Comparison of ENCODE assay signal across 9 cellular contexts in genomic region chr2:112048887-112049286, GRCh38. TPM values are rescaled to one million over a fixed set of nuclear protein-coding genes. Genes with fewer than 3 reads are reported as not detected.
DNase-seq lines count a peak whose midpoint lies in the region; ATAC-seq, FAIRE-seq and TF ChIP-seq lines count a peak whose summit lies in the region.
"Had no signal": no experiment of that assay in that cellular context is flagged by ENCODE, and none has a peak within 500 bp of the region (broad histone marks: within the 10 kb centered on the region; RNA-seq: fewer than 3 reads in every experiment).

No MANE protein-coding gene starts in this region.

- no peak overlapping the region for H3K27ac ChIP-seq in esophagus muscularis mucosa (replicated peaks in 1 of 4)

- peaks cover 4% of the 10 kb centered on the region for H3K27me3 Mint-ChIP-seq in nephron (ENCODE audit: low read depth)
- H3K27me3 Mint-ChIP-seq: stimulated activated naive CD8-positive, alpha-beta T cell treated with anti-CD3 and anti-CD28 coated beads, Interleukin-15, Interleukin-2, amounts not matched to agents 100 ng/mL and 50 ng/mL, for 24 hours had no signal

- H3K4me1 Mint-ChIP-seq in nephron, result peaks cover 5% of the 10 kb centered on the region

- no peak overlapping the region for H3K4me3 ChIP-seq in esophagus muscularis mucosa

- peaks cover 7 to 23% (median 15%) of the 10 kb centered on the region in 4 donors for H3K4me1 ChIP-seq in esophagus muscularis mucosa

- no peaks in the 10 kb centered on the region for H3K36me3 ChIP-seq in esophagus muscularis mucosa

- peaks cover 16% of the 10 kb centered on the region for H3K36me3 Mint-ChIP-seq in nephron (ENCODE audit: low read depth)

- H3K9me3 Mint-ChIP-seq in nephron, result peaks cover 24% of the 10 kb centered on the region
- H3K9me3 Mint-ChIP-seq: stimulated activated naive CD8-positive, alpha-beta T cell treated with anti-CD3 and anti-CD28 coated beads, Interleukin-15, Interleukin-2, amounts not matched to agents 100 ng/mL and 50 ng/mL, for 24 hours had no signal

- H3K27me3 ChIP-seq in esophagus muscularis mucosa, result no peaks in the 10 kb centered on the region

- intact Hi-C loops in esophagus muscularis mucosa (cut with DNase I), result no loop called here

- H3K27ac Mint-ChIP-seq in nephron, result no peak overlapping the region
- H3K27ac Mint-ChIP-seq: stimulated activated naive CD8-positive, alpha-beta T cell treated with anti-CD3 and anti-CD28 coated beads, Interleukin-15, Interleukin-2, amounts not matched to agents 100 ng/mL and 50 ng/mL, for 24 hours had no signal

- no peak overlapping the region for H3K4me3 Mint-ChIP-seq in nephron
- H3K4me3 Mint-ChIP-seq: stimulated activated naive CD8-positive, alpha-beta T cell treated with anti-CD3 and anti-CD28 coated beads, Interleukin-15, Interleukin-2, amounts not matched to agents 100 ng/mL and 50 ng/mL, for 24 hours had no signal

- 21% methylated on average over 3 of the region's 3 CpGs for WGBS in esophagus muscularis mucosa

- no peak for TF ChIP-seq EP300 in esophagus muscularis mucosa (IDR thresholded peaks at IDR 0.05)

- peaks cover 0 to 9% (median 6%) of the 10 kb centered on the region in 4 donors for H3K9me3 ChIP-seq in esophagus muscularis mucosa

- TF ChIP-seq POLR2A in esophagus muscularis mucosa (IDR thresholded peaks at IDR 0.05; ENCODE audit: low read depth), result no peak

- DNase-seq in GDM1 (lab: John Stamatoyannopoulos, UW) (peak; percentile 1), MV-4-11 (lab: John Stamatoyannopoulos, UW) (peak; percentile 50), SKM-1 treated with dmso at 0.1 percent for 144 hours (lab: John Stamatoyannopoulos, UW; ENCODE audit: unreplicated experiment) (peak; percentile 65), esophagus muscularis mucosa (ENCODE audit: extremely low spot score) (peak; percentile 89)
- DNase-seq in activated CD8-positive, alpha-beta memory T cell treated with anti-CD3 and anti-CD28 coated beads, Interleukin-2, amount 50 U/mL, for 4 hours, result no peak

- TF ChIP-seq CTCF in esophagus muscularis mucosa (IDR thresholded peaks at IDR 0.05) (peak; percentile 78 to 89 (median 82)), nephron (IDR thresholded peaks at IDR 0.05; ENCODE audit: unreplicated experiment in 3 of 3) (peak; percentile 70 to 90 (median 83))

- FAIRE-seq in A204.1 (lab: Jason Lieb, UNC), result peak; percentile 98

- no peak for ATAC-seq in HG02798 (IDR thresholded peaks at IDR 0.05; ENCODE audit: poor library complexity, unreplicated experiment)

RNA-seq across cellular contexts. Expression of gene TMEM87B, which starts 6.2 kb away (rescaled TPM):
- 10 to 100 TPM; 13.7 to 21.8 (median 14.9) TPM for total RNA-seq in esophagus muscularis mucosa
